9 cellular contexts compared by ENCODE assay signal in the genomic region with DNA sequence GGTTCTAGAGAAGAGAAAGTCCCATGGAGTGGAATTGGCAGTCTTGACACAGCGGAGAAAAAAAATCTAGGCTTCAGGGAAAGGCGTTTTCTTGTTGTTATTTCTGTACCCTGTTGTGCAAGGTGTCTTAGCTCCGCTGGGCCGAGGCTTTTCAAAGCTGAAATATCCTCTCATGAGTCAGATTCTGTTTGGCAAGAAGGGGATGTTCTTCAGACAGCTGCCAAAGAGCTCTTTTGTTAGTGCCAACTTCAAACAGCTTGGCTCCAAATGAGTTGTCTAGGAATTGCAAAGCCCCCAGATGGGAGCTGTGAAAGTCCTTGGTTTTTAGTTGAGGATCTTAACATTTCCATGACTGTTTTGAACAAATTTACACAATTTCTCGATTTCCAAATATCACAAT. TPM values are rescaled to one million over a fixed set of nuclear protein-coding genes. Genes with fewer than 3 reads are reported as not detected.
DNase-seq lines count a peak whose midpoint lies in the region; ATAC-seq, FAIRE-seq and TF ChIP-seq lines count a peak whose summit lies in the region.
"Had no signal": no experiment of that assay in that cellular context is flagged by ENCODE, and none has a peak within 500 bp of the region (broad histone marks: within the 10 kb centered on the region; RNA-seq: fewer than 3 reads in every experiment).

No MANE protein-coding gene starts in this region.

- peaks cover 28% of the 10 kb centered on the region for H3K36me3 Mint-ChIP-seq in CD4-positive, CD25-positive, alpha-beta regulatory T cell

- H3K27ac Mint-ChIP-seq in CD4-positive, CD25-positive, alpha-beta regulatory T cell = peak overlapping the region in 1 of 3 donors; percentile 39

- SMC1A ChIA-PET in GM12878 (lab: Charles Lee; ENCODE audit: uncharacterized antibody, unreplicated experiment) = interaction anchor here (0.6 to 1.6 kb wide), 9 partner anchors 11 to 148 kb away, joined by 3 to 5 read pairs (median 3); no protein-coding TSS in a partner anchor

- H3K9me3 ChIP-seq in CD4-positive, CD25-positive, alpha-beta regulatory T cell (ENCODE audit: control insufficient read depth in 2 of 2, low read length in 2 of 2) = no peaks in the 10 kb centered on the region
- H3K9me3 ChIP-seq in GM12878 (replicated peaks; ENCODE audit: control insufficient read depth, insufficient read depth, low read length) (no peaks in the 10 kb centered on the region), subcutaneous abdominal adipose tissue (ENCODE audit: control insufficient read depth in 5 of 5, low read length in 5 of 5) (no peaks in the 10 kb centered on the region)

- H3K79me2 ChIP-seq in GM12878 (ENCODE audit: control insufficient read depth, insufficient read depth, low read length) = peaks cover 32% of the 10 kb centered on the region

- TF ChIP-seq RAD21 in GM12878 (IDR thresholded peaks at IDR 0.05; ENCODE audit: insufficient read depth, low read depth, low read length) = no peak

- no peak for TF ChIP-seq POLR2A in GM12878 (IDR thresholded peaks at IDR 0.05; ENCODE audit: low read depth, low read length)

- peak overlapping the region; percentile 39 to 99 (median 98) for H3K4me3 Mint-ChIP-seq in CD4-positive, CD25-positive, alpha-beta regulatory T cell

- ATAC-seq in CD4-positive, CD25-positive, alpha-beta regulatory T cell (ENCODE audit: low read depth in 2 of 2) = no peak
- ATAC-seq in GM12878 = no peak

- peaks cover 4% of the 10 kb centered on the region for H3K27me3 Mint-ChIP-seq in CD4-positive, CD25-positive, alpha-beta regulatory T cell

- H2AFZ ChIP-seq in GM12878 (ENCODE audit: control insufficient read depth, low read depth, low read length) = no peak overlapping the region

- H3K4me2 ChIP-seq in GM12878 (ENCODE audit: control insufficient read depth, insufficient read depth) = peak overlapping the region; percentile 84

- H3K9me3 Mint-ChIP-seq in CD4-positive, CD25-positive, alpha-beta regulatory T cell = no peaks in the 10 kb centered on the region

- in situ Hi-C loops in GM12878 (cut with MboI) = no loop called here

- CTCF ChIA-PET in GM12878 (lab: Yijun Ruan, JAX) = interaction anchor here (1.1 to 2.2 kb wide), 4 partner anchors 15 to 480 kb away, joined by 3 to 11 read pairs (median 4); no protein-coding TSS in a partner anchor

- H3K9ac ChIP-seq in GM12878 (ENCODE audit: control insufficient read depth, insufficient read depth, low read length) (peak overlapping the region; percentile 50), subcutaneous abdominal adipose tissue (ENCODE audit: low read length in 5 of 5) (peak overlapping the region in 1 of 5 donors; percentile 91)

- no peaks in the 10 kb centered on the region for H3K27me3 ChIP-seq in CD4-positive, CD25-positive, alpha-beta regulatory T cell (ENCODE audit: control insufficient read depth, insufficient read depth, low read length)
- H3K27me3 ChIP-seq in GM12878 (replicated peaks in 1 of 2; ENCODE audit: control insufficient read depth in 2 of 2, insufficient read depth in 2 of 2, low read length in 1 of 2) (no peaks in the 10 kb centered on the region), subcutaneous abdominal adipose tissue (ENCODE audit: control insufficient read depth in 5 of 5, insufficient read depth in 4 of 5, low read length in 5 of 5) (no peaks in the 10 kb centered on the region)

- no peak overlapping the region for H3K27ac ChIP-seq in CD4-positive, CD25-positive, alpha-beta regulatory T cell (ENCODE audit: insufficient read depth, low read length, poor library complexity, severe bottlenecking)
- H3K27ac ChIP-seq in GM12878 (ENCODE audit: control insufficient read depth, insufficient read depth) = no peak overlapping the region; the same call in 1 of the 2 replicates
- H3K27ac ChIP-seq in subcutaneous abdominal adipose tissue (ENCODE audit: low read depth, low read length) = peak overlapping the region; percentile 86

- H4K20me1 ChIP-seq in GM12878 (ENCODE audit: control insufficient read depth, insufficient read depth) = no peaks in the 10 kb centered on the region

- no peak for DNase-seq in CD4-positive, CD25-positive, alpha-beta regulatory T cell
- DNase-seq in Kasumi-1 (lab: John Stamatoyannopoulos, UW) (peak; percentile 50 to 70), GM12878 (ENCODE audit: low read depth, low spot score) (no peak), kidney glomerular epithelial cell (lab: John Stamatoyannopoulos, UW) (peak; percentile 86), NCI-H1694 (lab: John Stamatoyannopoulos, UW) (no peak), NCI-H748 treated with DMSO at 0.1 percent for 48 hours (lab: John Stamatoyannopoulos, UW) (no peak)
- no peak for DNase-seq in stimulated activated CD4-positive, alpha-beta T cell treated with anti-CD3 and anti-CD28 coated beads, Interleukin-4, amount 100 ng/mL, for 24 hours

- no TSS peak for BruUV-seq in GM12878 (replicated peaks; lab: Mats Ljungman, UMichigan)

- POLR2A ChIA-PET in GM12878 (lab: Charles Lee) = interaction anchor here (0.7 to 1.9 kb wide), 2 partner anchors 12 to 43 kb away, joined by 3 to 6 read pairs; no protein-coding TSS in a partner anchor

- peaks cover 29% of the 10 kb centered on the region for H3K4me1 ChIP-seq in CD4-positive, CD25-positive, alpha-beta regulatory T cell (ENCODE audit: control insufficient read depth, insufficient read depth, low read length, poor library complexity, severe bottlenecking)
- H3K4me1 ChIP-seq in GM12878 (ENCODE audit: control insufficient read depth, insufficient read depth, low read length) (peaks cover 2% of the 10 kb centered on the region; the same call in 1 of the 2 replicates), subcutaneous abdominal adipose tissue (ENCODE audit: control insufficient read depth in 5 of 5, insufficient read depth in 5 of 5, low read length in 5 of 5) (peaks cover 3 to 48% (median 32%) of the 10 kb centered on the region in 5 donors)

- no peak for TF ChIP-seq EP300 in GM12878 (IDR thresholded peaks at IDR 0.05; ENCODE audit: borderline replicate concordance in 1 of 2, control insufficient read depth in 1 of 2, low read depth in 2 of 2, low read length in 2 of 2)

- TF ChIP-seq CTCF in GM12878 (IDR thresholded peaks at IDR 0.05 in 2 of 3, conservative IDR thresholded peaks at IDR 0.05 in 1 of 3; ENCODE audit: control insufficient read depth in 2 of 3, extremely low read depth in 1 of 3, insufficient read depth in 1 of 3, low read depth in 3 of 3, low read length in 3 of 3) = no peak

- 89% methylated on average over 5 of the region's 5 CpGs for WGBS in GM12878 (ENCODE audit: insufficient coverage, insufficient replicate concordance, low lambda C conversion rate, missing lambda C conversion rate)

- peaks cover 34% of the 10 kb centered on the region for H3K36me3 ChIP-seq in CD4-positive, CD25-positive, alpha-beta regulatory T cell (ENCODE audit: control insufficient read depth, insufficient read depth, low read length)
- H3K36me3 ChIP-seq in GM12878 (ENCODE audit: control insufficient read depth in 2 of 2, insufficient read depth in 2 of 2, low read length in 1 of 2) (peaks cover 0 to 11% of the 10 kb centered on the region in 2 experiments; a peak in 3 of 4 replicates), subcutaneous abdominal adipose tissue (ENCODE audit: control insufficient read depth in 5 of 5, insufficient read depth in 5 of 5, low read length in 5 of 5) (peaks cover 19 to 31% (median 23%) of the 10 kb centered on the region in 5 donors)

- peaks cover 19 to 53% (median 38%) of the 10 kb centered on the region in 4 donors for H3K4me1 Mint-ChIP-seq in CD4-positive, CD25-positive, alpha-beta regulatory T cell

- H3K4me3 ChIP-seq in CD4-positive, CD25-positive, alpha-beta regulatory T cell (ENCODE audit: low read depth, low read length) = peak overlapping the region; percentile 90
- H3K4me3 ChIP-seq in GM12878 (peak overlapping the region; percentile 12; the same call in 1 of the 2 replicates), subcutaneous abdominal adipose tissue (ENCODE audit: low read depth in 1 of 5, low read length in 5 of 5) (peak overlapping the region in 3 of 5 donors; percentile 87 to 92 (median 91))

- no peak for FAIRE-seq in GM12878 (lab: Jason Lieb, UNC)

- RAD21 ChIA-PET in GM12878 (lab: Charles Lee; ENCODE audit: unreplicated experiment) = interaction anchor here (0.7 to 1.3 kb wide), 3 partner anchors 67 to 480 kb away, joined by 3 to 5 read pairs (median 3); no protein-coding TSS in a partner anchor

- intact Hi-C loops in GM12878 (cut with micrococcal nuclease; ENCODE audit: unreplicated experiment) = no loop called here

RNA-seq across cellular contexts. Expression of gene CRLS1, which starts 2.3 kb away (rescaled TPM):
- 16.1 TPM for total RNA-seq in CD4-positive, CD25-positive, alpha-beta regulatory T cell
- 10 to 100 TPM; 36.0 to 45.9 (median 42.3) TPM for polyA plus RNA-seq in CD4-positive, CD25-positive, alpha-beta regulatory T cell
- 68.8 and 70.0 TPM in 2 replicates for total RNA-seq in GM12878 (2013; cell fraction: nucleolus; rRNA removed)
- total RNA-seq in GM12878 (2014; rRNA removed) (49.4 and 59.5 TPM in 2 replicates), GM12878 (2014; rRNA removed; fragmentation: Illumina TruSeq; extraction: Trizol) (40.0 and 41.9 TPM in 2 replicates), GM12878 (2021) (34.1 and 38.4 TPM in 2 replicates)
- 46.1 TPM for polyA plus RNA-seq in GM12878 (2011; ENCODE audit: low read depth)
- polyA plus RNA-seq in GM12878 (2011; rRNA removed) (141 and 157 TPM in 2 replicates), GM12878 (2014; fragmentation: Illumina TruSeq; extraction: Trizol) (37.8 and 44.1 TPM in 2 replicates), GM12878 (2014; fragmentation: Nextera tagmentation; extraction: Ambion mirVana) (10 to 100 TPM; 11.3 to 25.2 TPM), GM12878 (2014; rRNA removed) (41.6 and 45.0 TPM in 2 replicates), GM12878 (2016; fragmentation: Nextera tagmentation; extraction: Ambion mirVana) (10 to 100 TPM; 57.4 to 67.5 TPM)
- 63.6 and 64.7 TPM in 2 replicates for polyA plus RNA-seq in GM12878 (2011; cell fraction: cytosol; rRNA removed)
- polyA plus RNA-seq in GM12878 (2011; cell fraction: nucleus; rRNA removed) = 34.7 and 42.5 TPM in 2 replicates
- 35.3 and 42.8 TPM in 2 replicates for polyA plus RNA-seq in GM12878 (2012)
- polyA minus RNA-seq in GM12878 (2011; rRNA and poly(A)+ RNA removed) = 63.1 and 83.2 TPM in 2 replicates
- polyA minus RNA-seq in GM12878 (2011; cell fraction: cytosol; rRNA and poly(A)+ RNA removed) = 11.5 and 12.8 TPM in 2 replicates
- polyA minus RNA-seq in GM12878 (2011; cell fraction: nucleus; rRNA and poly(A)+ RNA removed) = 9.2 and 10.3 TPM in 2 replicates

RNA-seq across cellular contexts. Expression of gene LRRN4, which starts 45.6 kb away (rescaled TPM):
- total RNA-seq in CD4-positive, CD25-positive, alpha-beta regulatory T cell = not detected
- polyA plus RNA-seq in CD4-positive, CD25-positive, alpha-beta regulatory T cell = under 1 TPM in 1 of 4 donors, not detected in 3; 0.12 TPM
- total RNA-seq in GM12878 (2013; cell fraction: nucleolus; rRNA removed) = not detected in 2 replicates
- total RNA-seq in GM12878 (2014; rRNA removed) = not detected in 2 replicates
- total RNA-seq in GM12878 (2014; rRNA removed; fragmentation: Illumina TruSeq; extraction: Trizol) = not detected in 2 replicates
- not detected in 2 replicates for total RNA-seq in GM12878 (2021)
- polyA plus RNA-seq in GM12878 (2011; ENCODE audit: low read depth) = not detected
- not detected in 2 replicates for polyA plus RNA-seq in GM12878 (2011; rRNA removed)
- polyA plus RNA-seq in GM12878 (2011; cell fraction: cytosol; rRNA removed) = 0.01 and 0.02 TPM in 2 replicates
- polyA plus RNA-seq in GM12878 (2011; cell fraction: nucleus; rRNA removed) = 0.06 TPM in 1 of 2 replicates, not detected in the other
- 0.04 and 0.05 TPM in 2 replicates for polyA plus RNA-seq in GM12878 (2012)
- polyA plus RNA-seq in GM12878 (2014; fragmentation: Illumina TruSeq; extraction: Trizol) = not detected in 2 replicates
- polyA plus RNA-seq in GM12878 (2014; fragmentation: Nextera tagmentation; extraction: Ambion mirVana) = not detected
- 0.03 TPM in 1 of 2 replicates, not detected in the other for polyA plus RNA-seq in GM12878 (2014; rRNA removed)
- polyA plus RNA-seq in GM12878 (2016; fragmentation: Nextera tagmentation; extraction: Ambion mirVana) = under 1 TPM in 1 of 2 experiments, not detected in 1; 0.11 TPM
- not detected in 2 replicates for polyA minus RNA-seq in GM12878 (2011; rRNA and poly(A)+ RNA removed)
- polyA minus RNA-seq in GM12878 (2011; cell fraction: cytosol; rRNA and poly(A)+ RNA removed) = not detected in 2 replicates
- not detected in 2 replicates for polyA minus RNA-seq in GM12878 (2011; cell fraction: nucleus; rRNA and poly(A)+ RNA removed)
- total RNA-seq: mononuclear cell had no signal

RNA-seq across cellular contexts. Expression of gene MCM8, which starts 57.8 kb away (rescaled TPM):
- 6.4 TPM for total RNA-seq in CD4-positive, CD25-positive, alpha-beta regulatory T cell
- 1 to 10 TPM in 2 of 4 donors, under 1 TPM in 2; 0.52 to 1.7 (median 1.0) TPM for polyA plus RNA-seq in CD4-positive, CD25-positive, alpha-beta regulatory T cell
- total RNA-seq in GM12878 (2013; cell fraction: nucleolus; rRNA removed) = 30.0 and 30.7 TPM in 2 replicates
- total RNA-seq in GM12878 (2014; rRNA removed) (17.2 and 21.6 TPM in 2 replicates), GM12878 (2014; rRNA removed; fragmentation: Illumina TruSeq; extraction: Trizol) (26.6 and 28.2 TPM in 2 replicates), GM12878 (2021) (14.2 and 16.8 TPM in 2 replicates)
- polyA plus RNA-seq in GM12878 (2011; ENCODE audit: low read depth) = 6.5 TPM
- polyA plus RNA-seq in GM12878 (2011; rRNA removed) (22.3 and 32.2 TPM in 2 replicates), GM12878 (2014; fragmentation: Illumina TruSeq; extraction: Trizol) (22.1 and 27.5 TPM in 2 replicates), GM12878 (2014; fragmentation: Nextera tagmentation; extraction: Ambion mirVana) (1 to 10 TPM; 3.2 to 5.5 TPM), GM12878 (2014; rRNA removed) (13.8 and 15.3 TPM in 2 replicates), GM12878 (2016; fragmentation: Nextera tagmentation; extraction: Ambion mirVana) (1 to 10 TPM; 4.9 to 5.0 TPM)
- polyA plus RNA-seq in GM12878 (2011; cell fraction: cytosol; rRNA removed) = 9.2 and 9.6 TPM in 2 replicates
- polyA plus RNA-seq in GM12878 (2011; cell fraction: nucleus; rRNA removed) = 14.3 and 17.4 TPM in 2 replicates
- 6.9 and 10.5 TPM in 2 replicates for polyA plus RNA-seq in GM12878 (2012)
- 14.4 and 18.4 TPM in 2 replicates for polyA minus RNA-seq in GM12878 (2011; rRNA and poly(A)+ RNA removed)
- 8.2 and 9.9 TPM in 2 replicates for polyA minus RNA-seq in GM12878 (2011; cell fraction: cytosol; rRNA and poly(A)+ RNA removed)
- 5.4 and 9.6 TPM in 2 replicates for polyA minus RNA-seq in GM12878 (2011; cell fraction: nucleus; rRNA and poly(A)+ RNA removed)

RNA-seq across cellular contexts. Expression of gene TRMT6, which starts 57.9 kb away (rescaled TPM):
- total RNA-seq in CD4-positive, CD25-positive, alpha-beta regulatory T cell = 13.5 TPM
- polyA plus RNA-seq in CD4-positive, CD25-positive, alpha-beta regulatory T cell = 10 to 100 TPM; 10.3 to 12.0 (median 11.2) TPM
- 6.9 and 8.1 TPM in 2 replicates for total RNA-seq in GM12878 (2013; cell fraction: nucleolus; rRNA removed)
- total RNA-seq in GM12878 (2014; rRNA removed) (22.4 and 23.8 TPM in 2 replicates), GM12878 (2014; rRNA removed; fragmentation: Illumina TruSeq; extraction: Trizol) (24.3 and 25.9 TPM in 2 replicates), GM12878 (2021) (22.2 and 22.3 TPM in 2 replicates)
- 11.5 TPM for polyA plus RNA-seq in GM12878 (2011; ENCODE audit: low read depth)
- polyA plus RNA-seq in GM12878 (2011; rRNA removed) (18.8 and 24.6 TPM in 2 replicates), GM12878 (2014; fragmentation: Illumina TruSeq; extraction: Trizol) (35.5 and 38.6 TPM in 2 replicates), GM12878 (2014; fragmentation: Nextera tagmentation; extraction: Ambion mirVana) (10 to 100 TPM; 18.2 to 21.1 TPM), GM12878 (2014; rRNA removed) (19.6 and 24.1 TPM in 2 replicates), GM12878 (2016; fragmentation: Nextera tagmentation; extraction: Ambion mirVana) (10 to 100 TPM; 22.8 to 25.3 TPM)
- 7.4 and 9.7 TPM in 2 replicates for polyA plus RNA-seq in GM12878 (2011; cell fraction: cytosol; rRNA removed)
- 11.3 and 13.6 TPM in 2 replicates for polyA plus RNA-seq in GM12878 (2011; cell fraction: nucleus; rRNA removed)
- polyA plus RNA-seq in GM12878 (2012) = 11.3 and 16.0 TPM in 2 replicates
- 6.2 and 10.8 TPM in 2 replicates for polyA minus RNA-seq in GM12878 (2011; rRNA and poly(A)+ RNA removed)
- polyA minus RNA-seq in GM12878 (2011; cell fraction: cytosol; rRNA and poly(A)+ RNA removed) = 5.1 TPM in 2 replicates
- polyA minus RNA-seq in GM12878 (2011; cell fraction: nucleus; rRNA and poly(A)+ RNA removed) = 4.2 and 6.4 TPM in 2 replicates

Comparison
In these comparisons a context has a peak if more than half of its experiments do, and no peak if none do; other contexts are left out.
1. DNase-seq: peak in Kasumi-1 (2 of 2) and kidney glomerular epithelial cell (single experiment); none in CD4-positive, CD25-positive, alpha-beta regulatory T cell (0 of 3), GM12878 (single experiment), NCI-H1694 (single experiment), stimulated activated CD4-positive, alpha-beta T cell treated with anti-CD3 and anti-CD28 coated beads, Interleukin-4, amount 100 ng/mL, for 24 hours (single experiment) and NCI-H748 treated with DMSO at 0.1 percent for 48 hours (single experiment).
2. H3K4me3 ChIP-seq: peak in every context shown above with its lines; median percentile 91 in subcutaneous abdominal adipose tissue; 90 in CD4-positive, CD25-positive, alpha-beta regulatory T cell; 12 in GM12878.